ENCODE assay signal across 27 cellular contexts in the genomic region with DNA sequence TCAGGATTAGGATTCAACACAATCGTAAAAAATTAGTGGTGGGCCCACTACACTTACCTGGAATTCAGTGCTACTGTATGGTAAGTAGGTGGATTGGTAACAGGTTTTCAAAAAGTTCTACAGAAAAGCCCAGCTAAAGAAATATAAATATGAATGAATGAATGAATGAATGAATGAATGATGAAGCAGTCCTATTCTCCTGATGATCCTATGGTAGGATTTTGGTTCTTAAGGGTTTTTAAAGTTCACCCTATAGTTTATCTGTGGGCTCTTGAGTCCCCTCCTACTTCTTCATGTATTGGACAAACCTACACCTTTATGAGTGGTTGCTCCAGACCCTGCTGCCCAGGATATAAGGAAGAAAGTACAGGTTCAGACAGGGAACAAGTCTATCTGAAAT.
"Had no signal": no experiment of that assay in that cellular context is flagged by ENCODE, and none has a peak within 500 bp of the region (broad histone marks: within the 10 kb centered on the region; RNA-seq: fewer than 3 reads in every experiment).

No MANE protein-coding gene starts in this region.

- ATAC-seq: stimulated activated effector memory CD8-positive, alpha-beta T cell treated with anti-CD3 and anti-CD28 coated beads, Interleukin-12 subunit alpha, Interleukin-12 subunit beta, amount 100 ng/mL, for 72 hours; stimulated activated memory B cell treated with anti-CD40 and anti-IgM and Interleukin-4, amounts not matched to agents 10 μg/mL and 1 μg/mL and 100 μg/mL, for 72 hours; stimulated activated naive B cell treated with anti-CD40 and anti-IgM and Interleukin-4, amounts not matched to agents 10 μg/mL and 1 μg/mL and 100 μg/mL, for 72 hours; stimulated activated naive CD8-positive, alpha-beta T cell treated with anti-CD3 and anti-CD28 coated beads, Interleukin-15, amount 100 ng/mL, for 72 hours; stimulated activated naive CD8-positive, alpha-beta T cell treated with anti-CD3 and anti-CD28 coated beads, Interleukin-15, Interleukin-2, amounts not matched to agents 100 U/mL and 50 U/mL, for 24 hours; upper lobe of right lung had no signal

- H3K9me3 ChIP-seq: stomach, suprapubic skin, testis, thoracic aorta, thyroid gland, tibial artery, tibial nerve, transverse colon, upper lobe of left lung, upper lobe of right lung, uterus, vagina had no signal

- FAIRE-seq: urothelium cell line had no signal

- DNase-seq: stimulated activated CD4-positive, alpha-beta T cell treated with anti-CD3 and anti-CD28 coated beads, Interleukin-2, amount 100 ng/mL, for 48 hours; stimulated activated CD4-positive, alpha-beta T cell treated with anti-CD3 and anti-CD28 coated beads, Interleukin-4, amount 100 ng/mL, for 1 hour; stimulated activated CD4-positive, alpha-beta T cell treated with anti-CD3 and anti-CD28 coated beads, Interleukin-4, amount 100 ng/mL, for 24 hours; stimulated activated CD4-positive, alpha-beta T cell treated with anti-CD3 and anti-CD28 coated beads, Interleukin-4, amount 100 ng/mL, for 4 hours; stimulated activated CD8-positive, alpha-beta memory T cell treated with anti-CD3 and anti-CD28 coated beads, Interleukin-4, amount 100 ng/mL, for 48 hours; stimulated activated naive B cell treated with anti-CD40 and anti-IgM and Interleukin-4, amounts not matched to agents 10 μg/mL and 1 μg/mL and 100 μg/mL, for 72 hours; stimulated activated naive CD4-positive, alpha-beta T cell; stimulated activated naive CD4-positive, alpha-beta T cell treated with Interleukin-2 at 50 U/mL for 16 hours; stimulated activated naive CD8-positive, alpha-beta T cell treated with anti-CD3 and anti-CD28 coated beads, Interleukin-15, amount 100 ng/mL, for 72 hours; stimulated activated naive CD8-positive, alpha-beta T cell treated with anti-CD3 and anti-CD28 coated beads, Interleukin-15, Interleukin-2, amounts not matched to agents 100 U/mL and 50 U/mL, for 24 hours; stomach; substantia nigra; testis; thyroid gland; tibial artery; transverse colon; trophoblast cell; upper lobe of left lung; upper lobe of right lung; uterus had no signal

- H3K4me1 ChIP-seq: stomach, suprapubic skin, testis, thyroid gland, tibial nerve, transverse colon, upper lobe of left lung, upper lobe of right lung, uterus, vagina had no signal

- H3K27me3 ChIP-seq: stomach, suprapubic skin, testis, thyroid gland, tibial artery, tibial nerve, transverse colon, upper lobe of left lung, upper lobe of right lung, uterus, vagina had no signal

- H3K4me3 ChIP-seq: stomach, suprapubic skin, testis, thoracic aorta, thyroid gland, tibial artery, tibial nerve, transverse colon, upper lobe of left lung, upper lobe of right lung, uterus, vagina had no signal

- H3K27ac ChIP-seq: stomach, suprapubic skin, testis, thoracic aorta, thyroid gland, tibial nerve, transverse colon, upper lobe of left lung, upper lobe of right lung, uterus, vagina had no signal

- H3K36me3 ChIP-seq: stomach, suprapubic skin, thoracic aorta, thyroid gland, tibial artery, tibial nerve, transverse colon, upper lobe of left lung, upper lobe of right lung, uterus, vagina had no signal
